ENCODE assay signal across 10 cellular contexts in the genomic region with DNA sequence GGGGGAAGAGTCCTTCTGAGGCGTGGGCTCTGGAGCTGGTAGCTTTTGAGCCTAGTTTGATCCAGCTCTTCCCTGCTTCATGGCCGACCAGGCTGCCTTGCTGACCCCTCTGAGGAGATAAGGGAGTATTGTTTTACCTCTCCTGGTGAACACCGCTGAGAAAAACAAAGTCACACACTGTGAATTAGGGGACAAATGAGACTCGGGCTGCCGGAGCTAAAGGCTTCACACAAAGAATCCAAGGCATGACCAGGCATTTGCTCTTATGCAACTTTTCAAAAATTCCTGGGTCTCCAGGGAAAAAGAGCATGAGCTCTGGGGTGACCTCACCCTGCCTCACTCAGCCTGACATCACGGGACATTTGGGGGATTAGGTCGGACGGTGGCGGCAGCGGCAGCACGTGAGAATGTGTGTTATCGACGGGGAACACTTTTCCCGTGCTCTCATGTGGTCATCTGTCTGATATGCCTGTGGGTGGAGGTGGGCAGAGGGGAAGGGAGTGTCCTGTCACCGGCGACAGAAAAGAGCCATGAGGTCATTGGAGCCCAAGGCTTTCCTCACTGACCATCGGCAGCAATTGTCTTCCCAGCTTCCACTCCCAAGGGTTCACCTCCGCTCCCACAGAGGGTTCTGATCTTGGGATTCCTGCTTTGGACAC.
A peak's percentile ranks its signal among the peaks of the same experiment; 100 is the strongest.
DNase-seq lines count a peak whose midpoint lies in the region; ATAC-seq and TF ChIP-seq lines count a peak whose summit lies in the region.
"Had no signal": no experiment of that assay in that cellular context is flagged by ENCODE, and none has a peak within 500 bp of the region (broad histone marks: within the 10 kb centered on the region; RNA-seq: fewer than 3 reads in every experiment).

No MANE protein-coding gene starts in this region.

- H3K27ac ChIP-seq in uterus = peak overlapping the region in 1 of 2 donors; percentile 9
- H3K27ac ChIP-seq: VCaP had no signal

- ATAC-seq in HG03280 (IDR thresholded peaks at IDR 0.05; ENCODE audit: unreplicated experiment) = no peak

- H3K4me1 ChIP-seq in uterus = no peaks in the 10 kb centered on the region

- no peaks in the 10 kb centered on the region for H3K27me3 ChIP-seq in uterus

- no peak for TF ChIP-seq CTCF in uterus (IDR thresholded peaks at IDR 0.05)

- intact Hi-C loops in uterus (cut with DNase I; ENCODE audit: low total_unique reads) = no loop called here

- no peak overlapping the region for H3K4me3 ChIP-seq in uterus

- H3K9me3 ChIP-seq in uterus = no peaks in the 10 kb centered on the region

- no peaks in the 10 kb centered on the region for H3K36me3 ChIP-seq in uterus

- no peak for TF ChIP-seq POLR2A in uterus (IDR thresholded peaks at IDR 0.05)

- peak; percentile 89 for DNase-seq in M059J (ENCODE audit: low read depth)
- peak; percentile 87 for DNase-seq in dermis blood vessel endothelial cell
- peak; percentile 90 to 93 for DNase-seq in lung microvascular endothelial cell (ENCODE audit: low read depth in 2 of 2)
- DNase-seq in uterus = peak; percentile 31 to 38
- no peak for DNase-seq in activated CD4-positive, CD25-positive, alpha-beta regulatory T cell treated with anti-CD3 and anti-CD28 coated beads, Interleukin-2, amount 50 U/mL, for 72 hours
- DNase-seq in COLO829 (ENCODE audit: low spot score) = no peak
- no peak for DNase-seq in COLO668 (lab: John Stamatoyannopoulos, UW; ENCODE audit: unreplicated experiment)
- DNase-seq: foreskin melanocyte had no signal

Comparison
In these comparisons a context has a peak if more than half of its experiments do, and no peak if none do; other contexts are left out.
1. DNase-seq: peak in M059J (single experiment), dermis blood vessel endothelial cell (single experiment), lung microvascular endothelial cell (2 of 2) and uterus (2 of 2); none in activated CD4-positive, CD25-positive, alpha-beta regulatory T cell treated with anti-CD3 and anti-CD28 coated beads, Interleukin-2, amount 50 U/mL, for 72 hours (single experiment), COLO829 (single experiment) and COLO668 (single experiment).